In genomic region chr10:124447741-124448466, GRCh38 we compare ENCODE assay signal across 11 cellular contexts. TPM values are rescaled to one million over a fixed set of nuclear protein-coding genes. Genes with fewer than 3 reads are reported as not detected.
A peak's percentile ranks its signal among the peaks of the same experiment; 100 is the strongest.
DNase-seq lines count a peak whose midpoint lies in the region; ATAC-seq and TF ChIP-seq lines count a peak whose summit lies in the region.
"Had no signal": no experiment of that assay in that cellular context is flagged by ENCODE, and none has a peak within 500 bp of the region (broad histone marks: within the 10 kb centered on the region; RNA-seq: fewer than 3 reads in every experiment).

No MANE protein-coding gene starts in this region.

- H3K27me3 Mint-ChIP-seq in natural killer cell treated with Interleukin-12 subunit alpha and Interleukin-12 subunit beta and Interleukin-15 and Interleukin-18, amount 100 ng/mL, for 72 hours = peaks cover 53 to 65% of the 10 kb centered on the region in 2 donors

- peaks cover 7 to 14% of the 10 kb centered on the region in 2 donors for H3K4me1 Mint-ChIP-seq in natural killer cell treated with Interleukin-12 subunit alpha and Interleukin-12 subunit beta and Interleukin-15 and Interleukin-18, amount 100 ng/mL, for 72 hours (ENCODE audit: low read depth in 2 of 2)

- peaks cover 10% of the 10 kb centered on the region for H3K4me1 ChIP-seq in foreskin keratinocyte

- intact Hi-C loops in posterior vena cava (cut with DNase I) = no loop called here

- peaks cover 43% of the 10 kb centered on the region for H3K27me3 ChIP-seq in foreskin keratinocyte

- DNase-seq in NCI-H2227 (lab: John Stamatoyannopoulos, UW; ENCODE audit: unreplicated experiment) = peak; percentile 4
- DNase-seq in NCI-H2227 treated with DMSO at 0.1 percent for 48 hours (lab: John Stamatoyannopoulos, UW) = no peak
- peak; percentile 1 for DNase-seq in NCI-H128 (lab: John Stamatoyannopoulos, UW; ENCODE audit: unreplicated experiment)
- no peak for DNase-seq in foreskin keratinocyte
- DNase-seq in posterior vena cava (ENCODE audit: low spot score) = peak; percentile 72
- DNase-seq in dermis blood vessel endothelial cell = no peak
- no peak for DNase-seq in natural killer cell treated with Interleukin-12 subunit alpha and Interleukin-12 subunit beta and Interleukin-15 and Interleukin-18, amount 100 ng/mL, for 72 hours (ENCODE audit: low spot score)
- DNase-seq: hippocampal formation, NCI-H446 treated with DMSO at 0.1 percent for 48 hours had no signal

- ATAC-seq in foreskin keratinocyte (peak; percentile 42), HG02678 (IDR thresholded peaks at IDR 0.05; ENCODE audit: unreplicated experiment) (no peak)
- ATAC-seq in natural killer cell treated with Interleukin-12 subunit alpha and Interleukin-12 subunit beta and Interleukin-15 and Interleukin-18, amount 100 ng/mL, for 72 hours = no peak

- peak; percentile 5 for TF ChIP-seq CTCF in foreskin keratinocyte (conservative IDR thresholded peaks at IDR 0.05)

- H3K9me3 Mint-ChIP-seq in natural killer cell treated with Interleukin-12 subunit alpha and Interleukin-12 subunit beta and Interleukin-15 and Interleukin-18, amount 100 ng/mL, for 72 hours = no peaks in the 10 kb centered on the region

- no peak overlapping the region for H3K27ac ChIP-seq in foreskin keratinocyte

- H3K36me3 Mint-ChIP-seq in natural killer cell treated with Interleukin-12 subunit alpha and Interleukin-12 subunit beta and Interleukin-15 and Interleukin-18, amount 100 ng/mL, for 72 hours = no peaks in the 10 kb centered on the region

- H3K4me3 Mint-ChIP-seq in natural killer cell treated with Interleukin-12 subunit alpha and Interleukin-12 subunit beta and Interleukin-15 and Interleukin-18, amount 100 ng/mL, for 72 hours = no peak overlapping the region

- H3K27ac Mint-ChIP-seq in natural killer cell treated with Interleukin-12 subunit alpha and Interleukin-12 subunit beta and Interleukin-15 and Interleukin-18, amount 100 ng/mL, for 72 hours = no peak overlapping the region

RNA-seq across cellular contexts. Expression of gene NKX1-2, which starts 1.9 kb away (rescaled TPM):
- total RNA-seq in foreskin keratinocyte (4.5 and 5.5 TPM in 2 replicates), posterior vena cava (not detected), dermis blood vessel endothelial cell (not detected in 2 replicates)
- polyA plus RNA-seq in foreskin keratinocyte = 2.9 and 3.0 TPM in 2 replicates
- total RNA-seq in natural killer cell treated with Interleukin-12 subunit alpha and Interleukin-12 subunit beta and Interleukin-15 and Interleukin-18, amount 100 ng/mL, for 72 hours = not detected
- polyA plus RNA-seq: AG04450 had no signal

RNA-seq across cellular contexts. Expression of gene LHPP, which starts 13.7 kb away (rescaled TPM):
- 14.4 and 15.1 TPM in 2 replicates for total RNA-seq in foreskin keratinocyte
- polyA plus RNA-seq in foreskin keratinocyte = 21.0 and 23.3 TPM in 2 replicates
- total RNA-seq in posterior vena cava = 10 to 100 TPM; 11.9 to 13.0 TPM
- 4.9 and 7.1 TPM in 2 replicates for total RNA-seq in dermis blood vessel endothelial cell
- 1 to 10 TPM; 4.4 to 6.1 TPM for total RNA-seq in natural killer cell treated with Interleukin-12 subunit alpha and Interleukin-12 subunit beta and Interleukin-15 and Interleukin-18, amount 100 ng/mL, for 72 hours

RNA-seq across cellular contexts. Expression of gene OAT, which starts 29.2 kb away (rescaled TPM):
- 263 and 268 TPM in 2 replicates for total RNA-seq in foreskin keratinocyte
- polyA plus RNA-seq in foreskin keratinocyte = 146 and 166 TPM in 2 replicates
- 100 to 1,000 TPM in 1 of 2 donors, 10 to 100 TPM in 1; 89.5 to 113 TPM for total RNA-seq in posterior vena cava
- 107 and 122 TPM in 2 replicates for total RNA-seq in dermis blood vessel endothelial cell
- total RNA-seq in natural killer cell treated with Interleukin-12 subunit alpha and Interleukin-12 subunit beta and Interleukin-15 and Interleukin-18, amount 100 ng/mL, for 72 hours = 10 to 100 TPM; 33.4 to 37.5 TPM

Comparison
In these comparisons a context has a peak if more than half of its experiments do, and no peak if none do; other contexts are left out.
1. DNase-seq: peak in NCI-H2227 (single experiment), NCI-H128 (single experiment) and posterior vena cava (single experiment); none in NCI-H2227 treated with DMSO at 0.1 percent for 48 hours (single experiment), foreskin keratinocyte (0 of 2), dermis blood vessel endothelial cell (single experiment) and natural killer cell treated with Interleukin-12 subunit alpha and Interleukin-12 subunit beta and Interleukin-15 and Interleukin-18, amount 100 ng/mL, for 72 hours (single experiment).